ENCODE assay signal across 12 cellular contexts in genomic region chrX:48020472-48020871, GRCh38. TPM values are rescaled to one million over a fixed set of nuclear protein-coding genes. Genes with fewer than 3 reads are reported as not detected.
A peak's percentile ranks its signal among the peaks of the same experiment; 100 is the strongest.
DNase-seq lines count a peak whose midpoint lies in the region; ATAC-seq, FAIRE-seq and TF ChIP-seq lines count a peak whose summit lies in the region.
"Not testable (repeated sequence)": the region's sequence is repeated elsewhere in the genome, so short reads cannot be mapped to it uniquely, and the experiment has no call there.
"Had no signal": no experiment of that assay in that cellular context is flagged by ENCODE, and none has a peak within 500 bp of the region (broad histone marks: within the 10 kb centered on the region; RNA-seq: fewer than 3 reads in every experiment).

No MANE protein-coding gene starts in this region.

- H3K9ac ChIP-seq in kidney (ENCODE audit: low read length in 2 of 2) = not testable (repeated sequence)

- not testable (repeated sequence) for H3K27me3 ChIP-seq in CD4-positive, alpha-beta memory T cell (ENCODE audit: insufficient read depth, low read length); effector memory CD4-positive, alpha-beta T cell (replicated peaks; ENCODE audit: control insufficient read depth, insufficient read depth, low read length, poor library complexity, severe bottlenecking); psoas muscle (ENCODE audit: insufficient read depth in 3 of 3, low read length in 2 of 3)

- WGBS in psoas muscle, 3 donors = 68 to 82% (median 72%) methylated on average over 9 to 11 of the region's 11 CpGs

- H3K36me3 ChIP-seq in CD4-positive, alpha-beta memory T cell (ENCODE audit: insufficient read depth, low read length); KOPT-K1 (ENCODE audit: insufficient read depth, low read length); effector memory CD4-positive, alpha-beta T cell (ENCODE audit: control insufficient read depth, insufficient read depth, low read length); kidney (ENCODE audit: control insufficient read depth in 1 of 2, insufficient read depth in 2 of 2, low read length in 2 of 2); psoas muscle (ENCODE audit: insufficient read depth in 1 of 2, low read depth in 1 of 2): not testable (repeated sequence)

- not testable (repeated sequence) for H3K27ac ChIP-seq in CD4-positive, alpha-beta memory T cell (ENCODE audit: low read depth, low read length); kidney (ENCODE audit: low read depth in 2 of 2, low read length in 2 of 2); psoas muscle
- H3K27ac ChIP-seq in KOPT-K1 (ENCODE audit: low read depth, low read length, poor library complexity, severe bottlenecking) = peak overlapping the region; percentile 91
- H3K27ac ChIP-seq in effector memory CD4-positive, alpha-beta T cell (ENCODE audit: insufficient read depth, low read length, poor library complexity, severe bottlenecking) = peak overlapping the region; percentile 86

- intact Hi-C loops in CD4-positive, alpha-beta memory T cell (cut with micrococcal nuclease) = loop anchor here (2.0 kb wide), 1 partner anchor 460 kb away; the partner anchor contains the start of gene ARAF
- intact Hi-C loops in kidney (cut with DNase I) = not testable (repeated sequence)
- intact Hi-C loops in psoas muscle (cut with DNase I) = loop anchor here (10.0 kb wide), 2 partner anchors 186 to 476 kb away; partner anchors contain the start of gene ZNF81 (in 1 of the 2)

- H3K9me3 Mint-ChIP-seq in CD4-positive, alpha-beta memory T cell; stimulated activated naive CD8-positive, alpha-beta T cell treated with anti-CD3 and anti-CD28 coated beads, Interleukin-15, amount 100 ng/mL, for 72 hours: not testable (repeated sequence)

- H3K4me1 ChIP-seq in CD4-positive, alpha-beta memory T cell (ENCODE audit: insufficient read depth, low read length); effector memory CD4-positive, alpha-beta T cell (ENCODE audit: control insufficient read depth, insufficient read depth, low read length, poor library complexity, severe bottlenecking); kidney (ENCODE audit: control insufficient read depth in 1 of 2, insufficient read depth in 1 of 2, low read depth in 1 of 2, low read length in 2 of 2); psoas muscle: not testable (repeated sequence)

- ATAC-seq in psoas muscle = not testable (repeated sequence)
- peak; percentile 87 for ATAC-seq in stimulated activated naive CD8-positive, alpha-beta T cell treated with anti-CD3 and anti-CD28 coated beads, Interleukin-15, amount 100 ng/mL, for 72 hours

- peak; percentile 27 for FAIRE-seq in kidney (lab: Jason Lieb, UNC)

- not testable (repeated sequence) for H3K36me3 Mint-ChIP-seq in CD4-positive, alpha-beta memory T cell

- TF ChIP-seq CTCF in kidney (IDR thresholded peaks at IDR 0.05; ENCODE audit: borderline replicate concordance, extremely low read depth, insufficient read depth); psoas muscle (IDR thresholded peaks at IDR 0.05): not testable (repeated sequence)

- peak overlapping the region; percentile 71 to 96 (median 91) for H3K4me3 Mint-ChIP-seq in CD4-positive, alpha-beta memory T cell
- H3K4me3 Mint-ChIP-seq in stimulated activated naive CD8-positive, alpha-beta T cell treated with anti-CD3 and anti-CD28 coated beads, Interleukin-15, amount 100 ng/mL, for 72 hours = peak overlapping the region; percentile 42

- peaks cover under 1 to 18% (median 9%) of the 10 kb centered on the region in 4 donors for H3K4me1 Mint-ChIP-seq in CD4-positive, alpha-beta memory T cell
- peaks cover 11% of the 10 kb centered on the region for H3K4me1 Mint-ChIP-seq in stimulated activated naive CD8-positive, alpha-beta T cell treated with anti-CD3 and anti-CD28 coated beads, Interleukin-15, amount 100 ng/mL, for 72 hours

- H3K27ac Mint-ChIP-seq in CD4-positive, alpha-beta memory T cell = peak overlapping the region; percentile 31 to 95 (median 81)
- peak overlapping the region in 1 of 2 donors; percentile 40 for H3K27ac Mint-ChIP-seq in stimulated activated naive CD8-positive, alpha-beta T cell treated with anti-CD3 and anti-CD28 coated beads, Interleukin-15, amount 100 ng/mL, for 72 hours

- CTCF ChIA-PET in CD4-positive, alpha-beta memory T cell (lab: Charles Lee; ENCODE audit: partially characterized antibody) = interaction anchor here (1.3 to 1.4 kb wide), 2 partner anchors 61 to 188 kb away, joined by 3 to 5 read pairs; no protein-coding TSS in a partner anchor

- not testable (repeated sequence) for H3K9me3 ChIP-seq in CD4-positive, alpha-beta memory T cell (ENCODE audit: control insufficient read depth in 1 of 2, low read length in 2 of 2); KOPT-K1 (ENCODE audit: insufficient read depth, low read length, poor library complexity, severe bottlenecking); effector memory CD4-positive, alpha-beta T cell (ENCODE audit: control insufficient read depth, low read length); kidney (ENCODE audit: control insufficient read depth in 1 of 2, low read length in 2 of 2); psoas muscle

- DNase-seq in CD4-positive, alpha-beta memory T cell = peak in 4 of 5 donors; percentile 9 to 60 (median 18)
- peak; percentile 23 to 28 for DNase-seq in activated CD4-positive, alpha-beta T cell treated with anti-CD3 and anti-CD28 coated beads for 4 hours
- peak; percentile 38 for DNase-seq in activated naive CD4-positive, alpha-beta T cell treated with anti-CD3 and anti-CD28 coated beads, Interleukin-2, amount 50 U/mL, for 16 hours
- DNase-seq in effector memory CD4-positive, alpha-beta T cell; kidney; psoas muscle: not testable (repeated sequence)
- peak; percentile 21 to 58 for DNase-seq in stimulated activated naive CD8-positive, alpha-beta T cell treated with anti-CD3 and anti-CD28 coated beads, Interleukin-15, amount 100 ng/mL, for 72 hours

- H3K27me3 Mint-ChIP-seq in CD4-positive, alpha-beta memory T cell; stimulated activated naive CD8-positive, alpha-beta T cell treated with anti-CD3 and anti-CD28 coated beads, Interleukin-15, amount 100 ng/mL, for 72 hours: not testable (repeated sequence)

- not testable (repeated sequence) for H3K4me3 ChIP-seq in CD4-positive, alpha-beta memory T cell (ENCODE audit: low read length in 2 of 2)
- H3K4me3 ChIP-seq in effector memory CD4-positive, alpha-beta T cell (ENCODE audit: insufficient read depth, low read depth, low read length, poor library complexity, severe bottlenecking) = peak overlapping the region; percentile 61
- H3K4me3 ChIP-seq in kidney (ENCODE audit: low read length in 2 of 2) (peak overlapping the region; percentile 86 to 87), psoas muscle (peak overlapping the region; percentile 66)

- POLR2A ChIA-PET in CD4-positive, alpha-beta memory T cell (lab: Charles Lee; ENCODE audit: partially characterized antibody) = interaction anchor here (0.9 to 1.4 kb wide), 5 partner anchors 18 to 938 kb away, joined by 3 to 10 read pairs (median 3); partner anchors contain the start of gene ARAF

RNA-seq across cellular contexts. Expression of gene SPACA5, which starts 13.7 kb away (rescaled TPM):
- not detected for total RNA-seq in CD4-positive, alpha-beta memory T cell
- not detected for polyA plus RNA-seq in CD4-positive, alpha-beta memory T cell
- total RNA-seq in kidney (not detected), psoas muscle (not detected)
- polyA plus RNA-seq in kidney (ENCODE audit: insufficient read depth, low read depth, low replicate concordance) (not detected), psoas muscle (under 1 TPM in 1 of 3 donors, not detected in 2; 0.09 TPM)
- total RNA-seq: mesenteric fat pad; NCI-H460; renal cortical epithelial cell; T-helper 1 cell treated with Interleukin-12 subunit alpha and Interleukin-12 subunit beta and Interleukin-4 antibody, amounts not matched to agents 30 ng/mL and 1 ng/mL, for 36 hours had no signal

RNA-seq across cellular contexts. Expression of gene ZNF182, which starts 16.7 kb away (rescaled TPM):
- total RNA-seq in CD4-positive, alpha-beta memory T cell = 10 to 100 TPM; 13.2 to 13.3 TPM
- 1 to 10 TPM; 2.9 to 7.6 TPM for polyA plus RNA-seq in CD4-positive, alpha-beta memory T cell
- 5.8 TPM for total RNA-seq in kidney
- 3.2 TPM for polyA plus RNA-seq in kidney (ENCODE audit: insufficient read depth, low read depth, low replicate concordance)
- total RNA-seq in psoas muscle = 1 to 10 TPM; 1.2 to 3.3 (median 2.8) TPM
- polyA plus RNA-seq in psoas muscle = 1 to 10 TPM; 1.3 to 3.7 (median 1.6) TPM

RNA-seq across cellular contexts. Expression of gene ZNF630, which starts 51.0 kb away (rescaled TPM):
- total RNA-seq in CD4-positive, alpha-beta memory T cell = 1 to 10 TPM; 4.9 to 6.1 TPM
- 1 to 10 TPM; 1.0 to 1.3 TPM for polyA plus RNA-seq in CD4-positive, alpha-beta memory T cell
- total RNA-seq in kidney (3.3 TPM), psoas muscle (under 1 TPM; 0.34 to 0.99 (median 0.68) TPM)
- polyA plus RNA-seq in kidney (ENCODE audit: insufficient read depth, low read depth, low replicate concordance) (3.2 TPM), psoas muscle (under 1 TPM; 0.26 to 0.38 (median 0.32) TPM)
